In genomic region chr20:4813076-4813838, GRCh38 we compare ENCODE assay signal across 8 cellular contexts. TPM values are rescaled to one million over a fixed set of nuclear protein-coding genes. Genes with fewer than 3 reads are reported as not detected.
DNase-seq lines count a peak whose midpoint lies in the region; ATAC-seq and TF ChIP-seq lines count a peak whose summit lies in the region.

No MANE protein-coding gene starts in this region.

- H3K9me3 ChIP-seq in SU-DHL-6 (ENCODE audit: insufficient read depth, low read length): no peaks in the 10 kb centered on the region
- H3K9me3 ChIP-seq in esophagus (ENCODE audit: control insufficient read depth in 2 of 2, insufficient read depth in 1 of 2, low read depth in 1 of 2, low read length in 1 of 2): no peaks in the 10 kb centered on the region
- H3K9me3 ChIP-seq in skeletal muscle tissue (ENCODE audit: control insufficient read depth in 3 of 3, low read length in 3 of 3): no peaks in the 10 kb centered on the region

- no peak overlapping the region for H2AFZ ChIP-seq in SU-DHL-6 (ENCODE audit: low read depth, low read length, severe bottlenecking)

- ATAC-seq in GM21526 (IDR thresholded peaks at IDR 0.05; ENCODE audit: low FRiP score, unreplicated experiment): peak; percentile 29
- ATAC-seq in GM19467 (IDR thresholded peaks at IDR 0.05; ENCODE audit: unreplicated experiment): no peak
- no peak for ATAC-seq in HG03457 (IDR thresholded peaks at IDR 0.05; ENCODE audit: unreplicated experiment)

- DNase-seq in CD1c-positive myeloid dendritic cell (ENCODE audit: extremely low spot score) (peak; percentile 88), NCI-H2227 (lab: John Stamatoyannopoulos, UW; ENCODE audit: unreplicated experiment) (no peak)

- H3K27ac ChIP-seq in SU-DHL-6 (ENCODE audit: low read depth, low read length) (peak overlapping the region; percentile 98), esophagus (ENCODE audit: low read depth in 2 of 2, low read length in 1 of 2) (peak overlapping the region; percentile 42 to 54), skeletal muscle tissue (ENCODE audit: low read depth, low read length) (peak overlapping the region; percentile 84)

- H3F3A ChIP-seq in SU-DHL-6 (ENCODE audit: insufficient read depth): peaks cover 55% of the 10 kb centered on the region

- peaks cover 8% of the 10 kb centered on the region in 2 donors for H3K4me1 ChIP-seq in esophagus (ENCODE audit: control insufficient read depth in 2 of 2, insufficient read depth in 2 of 2, low read length in 1 of 2)
- peaks cover 16 to 41% (median 19%) of the 10 kb centered on the region in 3 donors for H3K4me1 ChIP-seq in skeletal muscle tissue (ENCODE audit: control insufficient read depth in 3 of 3, insufficient read depth in 3 of 3, low read length in 3 of 3)

- no peaks in the 10 kb centered on the region for H3K27me3 ChIP-seq in SU-DHL-6 (ENCODE audit: low read length)
- no peaks in the 10 kb centered on the region for H3K27me3 ChIP-seq in esophagus (ENCODE audit: control insufficient read depth in 1 of 2, insufficient read depth in 2 of 2, low read length in 2 of 2)
- H3K27me3 ChIP-seq in skeletal muscle tissue (ENCODE audit: control insufficient read depth in 3 of 3, insufficient read depth in 3 of 3, low read length in 3 of 3): no peaks in the 10 kb centered on the region

- H3K9ac ChIP-seq in SU-DHL-6 (ENCODE audit: low read length) (peak overlapping the region; percentile 73), skeletal muscle tissue (ENCODE audit: low read depth in 1 of 3, low read length in 3 of 3) (peak overlapping the region; percentile 23 to 30 (median 25))

- H4K20me1 ChIP-seq in SU-DHL-6 (ENCODE audit: low read depth, low read length): no peaks in the 10 kb centered on the region

- no peak for TF ChIP-seq CTCF in SU-DHL-6 (IDR thresholded peaks at IDR 0.05; ENCODE audit: insufficient read depth, low read length, poor library complexity, severe bottlenecking)

- peaks cover 30% of the 10 kb centered on the region; the same call in 1 of the 2 replicates for H3K79me2 ChIP-seq in SU-DHL-6 (ENCODE audit: insufficient read depth, low read length)

- H3K4me3 ChIP-seq in SU-DHL-6 (ENCODE audit: insufficient read depth, low read length, poor library complexity, severe bottlenecking): peak overlapping the region; percentile 49
- H3K4me3 ChIP-seq in esophagus (ENCODE audit: low read depth in 1 of 2, low read length in 2 of 2): no peak overlapping the region
- H3K4me3 ChIP-seq in skeletal muscle tissue (ENCODE audit: low read length in 3 of 3): peak overlapping the region in 2 of 3 donors; percentile 20 to 38

- peak overlapping the region; percentile 76 for H3K4me2 ChIP-seq in SU-DHL-6 (ENCODE audit: low read depth, low read length, poor library complexity, severe bottlenecking)

- WGBS in esophagus, 2 donors: 58 to 63% methylated on average over 19 to 22 of the region's 22 CpGs

- H3K36me3 ChIP-seq in SU-DHL-6 (ENCODE audit: low read length) (no peaks in the 10 kb centered on the region), esophagus (ENCODE audit: control insufficient read depth in 2 of 2, insufficient read depth in 2 of 2, low read length in 1 of 2) (no peaks in the 10 kb centered on the region), skeletal muscle tissue (ENCODE audit: control insufficient read depth in 3 of 3, insufficient read depth in 3 of 3, low read length in 3 of 3) (no peaks in the 10 kb centered on the region)

- H3K9me2 ChIP-seq in SU-DHL-6 (replicated peaks; ENCODE audit: insufficient read depth, low read length): no peaks in the 10 kb centered on the region

RNA-seq across cellular contexts. Expression of gene RASSF2, which starts 10.2 kb away (rescaled TPM):
- 1 to 10 TPM; 1.1 to 1.2 TPM for polyA plus RNA-seq in esophagus
- total RNA-seq in skeletal muscle tissue: 41.8 TPM

Comparison
In these comparisons a context has a peak if more than half of its experiments do, and no peak if none do; other contexts are left out.
1. H3K27ac ChIP-seq: peak in every context shown above with its lines; median percentile 98 in SU-DHL-6; 84 in skeletal muscle tissue; 48 in esophagus.
2. H3K4me3 ChIP-seq: peak in SU-DHL-6 (single experiment) and skeletal muscle tissue (2 of 3); none in esophagus (0 of 2).